ENCODE assay signal across 10 cellular contexts in the genomic region with DNA sequence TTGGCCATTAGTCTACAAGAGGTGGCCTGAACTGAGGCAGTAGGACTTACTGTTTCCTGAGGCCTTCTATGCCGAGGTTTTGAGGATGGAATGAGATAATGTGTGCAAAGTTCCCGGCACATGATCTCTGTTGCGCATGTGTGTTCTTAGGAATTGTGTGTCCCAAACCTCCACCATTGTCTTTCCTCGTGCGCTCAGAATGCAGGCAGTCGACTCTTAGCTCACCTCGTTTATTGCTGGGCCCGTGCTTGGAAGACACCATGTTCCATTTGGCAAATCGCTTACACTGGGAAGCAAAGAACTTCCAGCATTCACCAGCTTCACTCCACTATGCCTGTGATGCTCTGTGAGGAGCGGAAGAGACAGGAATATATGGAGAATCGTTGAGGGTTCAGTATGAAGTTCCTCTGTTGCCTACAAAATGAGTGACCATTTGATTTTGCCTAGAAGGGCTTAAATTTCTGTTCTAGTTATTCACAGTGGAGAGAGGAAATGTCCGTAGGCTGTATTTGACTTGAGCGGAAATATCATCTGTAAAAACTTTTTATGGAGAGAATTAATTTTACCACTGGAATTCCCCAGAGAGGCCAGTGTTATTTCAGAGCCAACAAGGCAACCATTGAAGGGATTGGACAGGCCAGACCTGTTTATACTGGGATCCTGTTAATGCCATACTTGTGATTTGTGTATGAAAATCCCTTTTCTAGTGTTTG.
DNase-seq lines count a peak whose midpoint lies in the region; ATAC-seq and TF ChIP-seq lines count a peak whose summit lies in the region.
"Had no signal": no experiment of that assay in that cellular context is flagged by ENCODE, and none has a peak within 500 bp of the region (broad histone marks: within the 10 kb centered on the region; RNA-seq: fewer than 3 reads in every experiment).

No MANE protein-coding gene starts in this region.

- H3K36me3 Mint-ChIP-seq in endothelial cell (ENCODE audit: low read depth, unreplicated experiment) (peaks cover 4% of the 10 kb centered on the region), osteocyte (ENCODE audit: unreplicated experiment) (no peaks in the 10 kb centered on the region)
- H3K36me3 Mint-ChIP-seq in stimulated activated naive B cell treated with anti-CD40 and anti-IgM and Interleukin-4, amounts not matched to agents 10 μg/mL and 1 μg/mL and 100 μg/mL, for 72 hours, result no peaks in the 10 kb centered on the region
- H3K36me3 Mint-ChIP-seq: T-cell had no signal

- no peak overlapping the region for H3K27ac Mint-ChIP-seq in endothelial cell (ENCODE audit: unreplicated experiment)
- H3K27ac Mint-ChIP-seq in osteocyte (ENCODE audit: unreplicated experiment), result peak overlapping the region; percentile 90
- H3K27ac Mint-ChIP-seq in stimulated activated naive B cell treated with anti-CD40 and anti-IgM and Interleukin-4, amounts not matched to agents 10 μg/mL and 1 μg/mL and 100 μg/mL, for 72 hours, result no peak overlapping the region

- no peaks in the 10 kb centered on the region for H3K36me3 ChIP-seq in BLaER1
- H3K36me3 ChIP-seq in MG63, result no peaks in the 10 kb centered on the region

- no peaks in the 10 kb centered on the region for H3K9me3 Mint-ChIP-seq in endothelial cell (ENCODE audit: unreplicated experiment)
- no peaks in the 10 kb centered on the region for H3K9me3 Mint-ChIP-seq in osteocyte (ENCODE audit: unreplicated experiment)
- H3K9me3 Mint-ChIP-seq in stimulated activated naive B cell treated with anti-CD40 and anti-IgM and Interleukin-4, amounts not matched to agents 10 μg/mL and 1 μg/mL and 100 μg/mL, for 72 hours, result no peaks in the 10 kb centered on the region
- H3K9me3 Mint-ChIP-seq: T-cell had no signal

- peaks cover 55% of the 10 kb centered on the region for H3K4me1 ChIP-seq in BLaER1

- TF ChIP-seq CTCF in endothelial cell (IDR thresholded peaks at IDR 0.05; ENCODE audit: unreplicated experiment), result no peak
- no peak for TF ChIP-seq CTCF in osteocyte (IDR thresholded peaks at IDR 0.05)

- H3K4me3 Mint-ChIP-seq in endothelial cell (ENCODE audit: unreplicated experiment) (peak overlapping the region; percentile 15), osteocyte (ENCODE audit: unreplicated experiment) (no peak overlapping the region)
- H3K4me3 Mint-ChIP-seq in stimulated activated naive B cell treated with anti-CD40 and anti-IgM and Interleukin-4, amounts not matched to agents 10 μg/mL and 1 μg/mL and 100 μg/mL, for 72 hours, result no peak overlapping the region

- H3K27ac ChIP-seq in BLaER1, result no peak overlapping the region; the same call in 1 of the 2 replicates

- H3K27me3 Mint-ChIP-seq in endothelial cell (ENCODE audit: unreplicated experiment) (no peaks in the 10 kb centered on the region), osteocyte (ENCODE audit: unreplicated experiment) (no peaks in the 10 kb centered on the region)
- peaks cover 0 to 5% of the 10 kb centered on the region in 2 donors for H3K27me3 Mint-ChIP-seq in stimulated activated naive B cell treated with anti-CD40 and anti-IgM and Interleukin-4, amounts not matched to agents 10 μg/mL and 1 μg/mL and 100 μg/mL, for 72 hours
- H3K27me3 Mint-ChIP-seq: T-cell had no signal

- DNase-seq in MG63 (peak; percentile 30), endothelial cell (ENCODE audit: low spot score) (no peak), osteocyte (ENCODE audit: extremely low spot score, unreplicated experiment) (no peak), HUDEP-2 (lab: John Stamatoyannopoulos, UW; ENCODE audit: unreplicated experiment in 76 of 76) (no peak), NCI-H510A (lab: John Stamatoyannopoulos, UW) (no peak)
- no peak for DNase-seq in stimulated activated naive B cell treated with anti-CD40 and anti-IgM and Interleukin-4, amounts not matched to agents 10 μg/mL and 1 μg/mL and 100 μg/mL, for 72 hours
- DNase-seq: MM.1S, T-cell had no signal

- H4K20me1 ChIP-seq in BLaER1, result no peaks in the 10 kb centered on the region

- H3K4me2 ChIP-seq in BLaER1, result peak overlapping the region; percentile 84

- H3K9ac ChIP-seq in BLaER1, result no peak overlapping the region

- no peak for ATAC-seq in stimulated activated naive B cell treated with anti-CD40 and anti-IgM and Interleukin-4, amounts not matched to agents 10 μg/mL and 1 μg/mL and 100 μg/mL, for 72 hours (replicated peaks)
- no peak for ATAC-seq in HG03280 (IDR thresholded peaks at IDR 0.05; ENCODE audit: unreplicated experiment)

- H3K4me1 Mint-ChIP-seq in endothelial cell (ENCODE audit: unreplicated experiment), result peaks cover 30% of the 10 kb centered on the region
- H3K4me1 Mint-ChIP-seq in osteocyte (ENCODE audit: unreplicated experiment), result peaks cover 56% of the 10 kb centered on the region
- peaks cover 5 to 14% of the 10 kb centered on the region in 2 donors for H3K4me1 Mint-ChIP-seq in stimulated activated naive B cell treated with anti-CD40 and anti-IgM and Interleukin-4, amounts not matched to agents 10 μg/mL and 1 μg/mL and 100 μg/mL, for 72 hours

- no peaks in the 10 kb centered on the region for H3K9me3 ChIP-seq in BLaER1
- no peaks in the 10 kb centered on the region for H3K9me3 ChIP-seq in MG63

- H3K27me3 ChIP-seq in BLaER1 (no peaks in the 10 kb centered on the region), MG63 (no peaks in the 10 kb centered on the region)

- H3K4me3 ChIP-seq in BLaER1 (0 out of 2 replicates have a peak overlapping the region, but pooled peaks have one; percentile 3), MG63 (no peak overlapping the region)
